ENCODE assay signal across 13 cellular contexts in genomic region chr6:42933195-42933594, GRCh38. TPM values are rescaled to one million over a fixed set of nuclear protein-coding genes. Genes with fewer than 3 reads are reported as not detected.
DNase-seq lines count a peak whose midpoint lies in the region; ATAC-seq and TF ChIP-seq lines count a peak whose summit lies in the region.
"Had no signal": no experiment of that assay in that cellular context is flagged by ENCODE, and none has a peak within 500 bp of the region (broad histone marks: within the 10 kb centered on the region; RNA-seq: fewer than 3 reads in every experiment).

No MANE protein-coding gene starts in this region.

- CTCF ChIA-PET in CD8-positive, alpha-beta memory T cell (lab: Charles Lee), result no interaction called here

- H3K36me3 Mint-ChIP-seq in CD8-positive, alpha-beta memory T cell, result peaks cover 8 to 79% (median 19%) of the 10 kb centered on the region in 3 donors
- peaks cover 63% of the 10 kb centered on the region for H3K36me3 Mint-ChIP-seq in activated naive CD8-positive, alpha-beta T cell treated with anti-CD3 and anti-CD28 coated beads for 36 hours
- H3K36me3 Mint-ChIP-seq in natural killer cell treated with Interleukin-12 subunit alpha and Interleukin-12 subunit beta and Interleukin-15 and Interleukin-18, amount 100 ng/mL, for 72 hours, result peaks cover 14% of the 10 kb centered on the region

- no peak for TF ChIP-seq POLR2A in NB4 (IDR thresholded peaks at IDR 0.05; ENCODE audit: extremely low read depth, insufficient read length)

- peaks cover 42% of the 10 kb centered on the region for H3K4me1 ChIP-seq in CD8-positive, alpha-beta memory T cell (ENCODE audit: insufficient read depth, low read length)

- H3K9me3 ChIP-seq in CD8-positive, alpha-beta memory T cell (ENCODE audit: low read length), result no peaks in the 10 kb centered on the region

- DNase-seq in CD8-positive, alpha-beta memory T cell, result no peak
- DNase-seq in NB4 (ENCODE audit: low read depth) (peak; percentile 87), mesenteric fat pad (ENCODE audit: low spot score) (no peak), germinal center (ENCODE audit: low spot score) (no peak), RPMI8226 (no peak)
- DNase-seq in activated naive CD8-positive, alpha-beta T cell treated with anti-CD3 and anti-CD28 coated beads for 36 hours, result no peak
- DNase-seq in natural killer cell treated with Interleukin-12 subunit alpha and Interleukin-12 subunit beta and Interleukin-15 and Interleukin-18, amount 100 ng/mL, for 72 hours (ENCODE audit: low spot score), result no peak
- no peak for DNase-seq in stimulated activated naive CD4-positive, alpha-beta T cell (lab: John Stamatoyannopoulos, UW)
- DNase-seq: activated CD8-positive, alpha-beta memory T cell treated with anti-CD3 and anti-CD28 coated beads, Interleukin-2, amount 50 U/mL, for 4 hours; brain microvascular endothelial cell; stimulated activated CD4-positive, alpha-beta T cell treated with anti-CD3 and anti-CD28 coated beads, Interleukin-4, amount 100 ng/mL, for 4 hours had no signal

- POLR2A ChIA-PET in CD8-positive, alpha-beta memory T cell (lab: Charles Lee), result no interaction called here

- no peak overlapping the region for H3K4me3 ChIP-seq in CD8-positive, alpha-beta memory T cell (ENCODE audit: low read length)
- H3K4me3 ChIP-seq in NB4 (ENCODE audit: low read depth, low read length), result peak overlapping the region; percentile 42

- H3K27me3 ChIP-seq in CD8-positive, alpha-beta memory T cell (ENCODE audit: insufficient read depth, low read length, poor library complexity, severe bottlenecking), result no peaks in the 10 kb centered on the region
- H3K27me3 ChIP-seq: brain microvascular endothelial cell had no signal

- peaks cover 35% of the 10 kb centered on the region for H3K36me3 ChIP-seq in CD8-positive, alpha-beta memory T cell (ENCODE audit: insufficient read depth, low read length)

- peak overlapping the region; percentile 64 to 98 (median 94) for H3K27ac Mint-ChIP-seq in CD8-positive, alpha-beta memory T cell
- peak overlapping the region; percentile 71 for H3K27ac Mint-ChIP-seq in activated naive CD8-positive, alpha-beta T cell treated with anti-CD3 and anti-CD28 coated beads for 36 hours
- peak overlapping the region; percentile 94 to 98 for H3K27ac Mint-ChIP-seq in natural killer cell treated with Interleukin-12 subunit alpha and Interleukin-12 subunit beta and Interleukin-15 and Interleukin-18, amount 100 ng/mL, for 72 hours
- H3K27ac Mint-ChIP-seq: T-helper 1 cell treated with Interleukin-12 subunit alpha and Interleukin-12 subunit beta and Interleukin-4 antibody, amounts not matched to agents 30 μg/mL and 1 μg/mL, for 36 hours had no signal

- no peaks in the 10 kb centered on the region for H3K9me3 Mint-ChIP-seq in CD8-positive, alpha-beta memory T cell
- H3K9me3 Mint-ChIP-seq in activated naive CD8-positive, alpha-beta T cell treated with anti-CD3 and anti-CD28 coated beads for 36 hours, result no peaks in the 10 kb centered on the region
- H3K9me3 Mint-ChIP-seq in natural killer cell treated with Interleukin-12 subunit alpha and Interleukin-12 subunit beta and Interleukin-15 and Interleukin-18, amount 100 ng/mL, for 72 hours, result no peaks in the 10 kb centered on the region
- H3K9me3 Mint-ChIP-seq: T-helper 1 cell treated with Interleukin-12 subunit alpha and Interleukin-12 subunit beta and Interleukin-4 antibody, amounts not matched to agents 30 μg/mL and 1 μg/mL, for 36 hours had no signal

- TF ChIP-seq CTCF in NB4 (IDR thresholded peaks at IDR 0.05; ENCODE audit: low read depth, low read length), result no peak

- peaks cover 57 to 75% (median 72%) of the 10 kb centered on the region in 3 donors for H3K4me1 Mint-ChIP-seq in CD8-positive, alpha-beta memory T cell
- peaks cover 54% of the 10 kb centered on the region for H3K4me1 Mint-ChIP-seq in activated naive CD8-positive, alpha-beta T cell treated with anti-CD3 and anti-CD28 coated beads for 36 hours
- peaks cover 41 to 57% of the 10 kb centered on the region in 2 donors for H3K4me1 Mint-ChIP-seq in natural killer cell treated with Interleukin-12 subunit alpha and Interleukin-12 subunit beta and Interleukin-15 and Interleukin-18, amount 100 ng/mL, for 72 hours (ENCODE audit: low read depth in 2 of 2)

- ATAC-seq in natural killer cell treated with Interleukin-12 subunit alpha and Interleukin-12 subunit beta and Interleukin-15 and Interleukin-18, amount 100 ng/mL, for 72 hours, result no peak

- H3K27me3 Mint-ChIP-seq in CD8-positive, alpha-beta memory T cell, result peaks cover 0 to 2% of the 10 kb centered on the region in 2 donors
- no peaks in the 10 kb centered on the region for H3K27me3 Mint-ChIP-seq in activated naive CD8-positive, alpha-beta T cell treated with anti-CD3 and anti-CD28 coated beads for 36 hours
- H3K27me3 Mint-ChIP-seq in natural killer cell treated with Interleukin-12 subunit alpha and Interleukin-12 subunit beta and Interleukin-15 and Interleukin-18, amount 100 ng/mL, for 72 hours, result no peaks in the 10 kb centered on the region

- no peak overlapping the region for H3K27ac ChIP-seq in CD8-positive, alpha-beta memory T cell (ENCODE audit: low read depth, low read length)
- H3K27ac ChIP-seq: brain microvascular endothelial cell had no signal

- peak overlapping the region; percentile 47 to 84 (median 70) for H3K4me3 Mint-ChIP-seq in CD8-positive, alpha-beta memory T cell
- H3K4me3 Mint-ChIP-seq in activated naive CD8-positive, alpha-beta T cell treated with anti-CD3 and anti-CD28 coated beads for 36 hours, result peak overlapping the region; percentile 89
- peak overlapping the region; percentile 76 for H3K4me3 Mint-ChIP-seq in natural killer cell treated with Interleukin-12 subunit alpha and Interleukin-12 subunit beta and Interleukin-15 and Interleukin-18, amount 100 ng/mL, for 72 hours
- H3K4me3 Mint-ChIP-seq: T-helper 1 cell treated with Interleukin-12 subunit alpha and Interleukin-12 subunit beta and Interleukin-4 antibody, amounts not matched to agents 30 μg/mL and 1 μg/mL, for 36 hours had no signal

RNA-seq across cellular contexts. Expression of gene CNPY3, which starts 3.9 kb away (rescaled TPM):
- 10 to 100 TPM; 53.1 to 55.8 TPM for total RNA-seq in CD8-positive, alpha-beta memory T cell
- 122 TPM for polyA plus RNA-seq in CD8-positive, alpha-beta memory T cell
- 10 to 100 TPM; 53.6 to 55.7 TPM for total RNA-seq in activated naive CD8-positive, alpha-beta T cell treated with anti-CD3 and anti-CD28 coated beads for 36 hours
- total RNA-seq in natural killer cell treated with Interleukin-12 subunit alpha and Interleukin-12 subunit beta and Interleukin-15 and Interleukin-18, amount 100 ng/mL, for 72 hours, result 10 to 100 TPM; 35.4 to 38.2 TPM
- total RNA-seq in mesenteric fat pad, result 27.4 TPM

RNA-seq across cellular contexts. Expression of gene PTCRA, which starts 17.3 kb away (rescaled TPM):
- not detected for total RNA-seq in CD8-positive, alpha-beta memory T cell
- not detected for polyA plus RNA-seq in CD8-positive, alpha-beta memory T cell
- not detected for total RNA-seq in activated naive CD8-positive, alpha-beta T cell treated with anti-CD3 and anti-CD28 coated beads for 36 hours
- not detected for total RNA-seq in natural killer cell treated with Interleukin-12 subunit alpha and Interleukin-12 subunit beta and Interleukin-15 and Interleukin-18, amount 100 ng/mL, for 72 hours
- total RNA-seq in mesenteric fat pad, result not detected
- total RNA-seq: lung microvascular endothelial cell had no signal

RNA-seq across cellular contexts. Expression of gene GNMT, which starts 27.4 kb away (rescaled TPM):
- under 1 TPM; 0.39 to 0.51 TPM for total RNA-seq in CD8-positive, alpha-beta memory T cell
- polyA plus RNA-seq in CD8-positive, alpha-beta memory T cell, result not detected
- under 1 TPM; 0.20 to 0.35 TPM for total RNA-seq in activated naive CD8-positive, alpha-beta T cell treated with anti-CD3 and anti-CD28 coated beads for 36 hours
- total RNA-seq in natural killer cell treated with Interleukin-12 subunit alpha and Interleukin-12 subunit beta and Interleukin-15 and Interleukin-18, amount 100 ng/mL, for 72 hours, result 1 to 10 TPM in 1 of 2 donors, under 1 TPM in 1; 0.26 to 1.1 TPM
- total RNA-seq in mesenteric fat pad, result 0.61 TPM

RNA-seq across cellular contexts. Expression of gene PEX6, which starts 45.8 kb away (rescaled TPM):
- total RNA-seq in CD8-positive, alpha-beta memory T cell, result 10 to 100 TPM; 19.2 to 20.6 TPM
- polyA plus RNA-seq in CD8-positive, alpha-beta memory T cell, result 14.6 TPM
- 10 to 100 TPM; 15.2 to 16.7 TPM for total RNA-seq in activated naive CD8-positive, alpha-beta T cell treated with anti-CD3 and anti-CD28 coated beads for 36 hours
- total RNA-seq in natural killer cell treated with Interleukin-12 subunit alpha and Interleukin-12 subunit beta and Interleukin-15 and Interleukin-18, amount 100 ng/mL, for 72 hours, result 10 to 100 TPM; 14.1 to 18.7 TPM
- total RNA-seq in mesenteric fat pad, result 13.4 TPM

RNA-seq across cellular contexts. Expression of gene PPP2R5D, which starts 51.2 kb away (rescaled TPM):
- total RNA-seq in CD8-positive, alpha-beta memory T cell, result 10 to 100 TPM; 52.2 to 52.4 TPM
- polyA plus RNA-seq in CD8-positive, alpha-beta memory T cell, result 32.5 TPM
- total RNA-seq in activated naive CD8-positive, alpha-beta T cell treated with anti-CD3 and anti-CD28 coated beads for 36 hours, result 10 to 100 TPM; 43.0 to 43.4 TPM
- 10 to 100 TPM; 38.9 to 47.8 TPM for total RNA-seq in natural killer cell treated with Interleukin-12 subunit alpha and Interleukin-12 subunit beta and Interleukin-15 and Interleukin-18, amount 100 ng/mL, for 72 hours
- 27.8 TPM for total RNA-seq in mesenteric fat pad
